Comparison of ENCODE assay signal across 8 cellular contexts in the genomic region with DNA sequence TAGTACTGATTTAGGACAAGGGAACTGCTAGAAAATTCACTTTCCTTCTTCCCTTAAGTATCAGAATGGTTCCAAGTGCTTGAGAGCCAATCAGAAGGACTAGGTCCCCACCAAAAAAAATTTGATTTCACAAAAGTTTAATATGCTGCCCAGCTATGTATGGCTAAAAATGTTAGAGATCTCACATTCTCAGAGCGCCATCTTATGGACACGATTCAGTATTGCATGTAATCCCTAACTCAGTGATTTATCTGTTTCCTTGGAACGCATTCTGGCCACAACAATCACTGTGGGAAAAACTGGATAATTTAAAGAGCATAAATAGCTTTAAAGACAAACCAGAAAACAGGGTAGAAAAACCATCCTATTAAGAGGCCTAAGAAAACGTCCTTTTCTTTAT.
DNase-seq lines count a peak whose midpoint lies in the region; ATAC-seq, FAIRE-seq and TF ChIP-seq lines count a peak whose summit lies in the region.

No MANE protein-coding gene starts in this region.

- H2AFZ ChIP-seq in smooth muscle cell (ENCODE audit: low read depth) = no peak overlapping the region

- H3K79me2 ChIP-seq in smooth muscle cell (ENCODE audit: low read depth) = no peaks in the 10 kb centered on the region

- intact Hi-C loops in left ventricle myocardium superior (cut with micrococcal nuclease) = no loop called here

- no peak overlapping the region for H3K27ac ChIP-seq in smooth muscle cell (ENCODE audit: low read depth)

- no peaks in the 10 kb centered on the region for H3K9me3 ChIP-seq in smooth muscle cell (replicated peaks; ENCODE audit: low read depth)

- no peaks in the 10 kb centered on the region for H3K4me1 ChIP-seq in smooth muscle cell (ENCODE audit: low read depth)

- no peaks in the 10 kb centered on the region for H3K36me3 ChIP-seq in smooth muscle cell (ENCODE audit: low read depth)

- in situ Hi-C loops in KBM-7 (cut with MboI; ENCODE audit: low pct_unique_long_range_greater_than_20kb, low sequenced_read_pairs) = no loop called here

- WGBS in smooth muscle cell (ENCODE audit: low lambda C conversion rate) = 12% methylated on average over 4 of the region's 4 CpGs

- peak; percentile 37 for ATAC-seq in left ventricle myocardium superior
- no peak for ATAC-seq in GM21360 (IDR thresholded peaks at IDR 0.05; ENCODE audit: unreplicated experiment)

- no peak overlapping the region for H3K9ac ChIP-seq in smooth muscle cell (ENCODE audit: low read depth)

- peak; percentile 52 for FAIRE-seq in TTC549 (lab: Jason Lieb, UNC)

- no peak overlapping the region for H3K4me2 ChIP-seq in smooth muscle cell

- peak; percentile 4 for DNase-seq in DMS114 treated with DMSO at 0.1 percent for 48 hours (lab: John Stamatoyannopoulos, UW; ENCODE audit: unreplicated experiment)
- peak; percentile 40 for DNase-seq in KBM-7
- DNase-seq in left ventricle myocardium superior = no peak
- DNase-seq in smooth muscle cell (lab: John Stamatoyannopoulos, UW; ENCODE audit: unreplicated experiment) = no peak
- DNase-seq in GOT3 (lab: John Stamatoyannopoulos, UW) = no peak
- DNase-seq in activated T-cell treated with anti-CD3 and anti-CD28 coated beads, Interleukin-2, amount 50 U/mL, for 1 hour = no peak

- TF ChIP-seq CTCF in smooth muscle cell (IDR thresholded peaks at IDR 0.05; ENCODE audit: borderline replicate concordance, insufficient read depth, poor library complexity, severe bottlenecking) = peak; percentile 62

- no peaks in the 10 kb centered on the region for H4K20me1 ChIP-seq in smooth muscle cell (ENCODE audit: low read depth)

- no peaks in the 10 kb centered on the region for H3K27me3 ChIP-seq in smooth muscle cell (ENCODE audit: low read depth)

- no peaks in the 10 kb centered on the region for H3F3A ChIP-seq in smooth muscle cell (ENCODE audit: low read depth)

- no peak overlapping the region for H3K4me3 ChIP-seq in smooth muscle cell

Comparison
In these comparisons a context has a peak if more than half of its experiments do, and no peak if none do; other contexts are left out.
1. DNase-seq: peak in DMS114 treated with DMSO at 0.1 percent for 48 hours (single experiment) and KBM-7 (single experiment); none in left ventricle myocardium superior (single experiment), smooth muscle cell (single experiment), GOT3 (single experiment) and activated T-cell treated with anti-CD3 and anti-CD28 coated beads, Interleukin-2, amount 50 U/mL, for 1 hour (single experiment).